1 cellular context compared by ENCODE assay signal in the genomic region with DNA sequence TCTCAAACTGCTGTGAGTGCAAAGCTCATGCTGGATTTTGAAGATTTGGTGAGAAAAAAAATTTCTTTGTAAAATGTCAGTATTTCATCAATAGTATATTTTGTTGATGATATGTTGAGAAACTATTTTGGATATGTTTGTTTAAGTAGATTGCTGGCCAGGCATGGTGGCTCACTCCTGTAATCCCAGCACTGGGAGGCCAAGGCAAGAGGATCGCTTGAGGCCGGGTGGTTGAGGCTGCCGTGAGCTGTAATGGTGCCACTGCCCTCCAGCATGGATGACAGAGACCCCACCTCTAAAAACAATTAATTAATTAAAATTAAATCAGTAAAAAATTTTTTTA.
TF ChIP-seq lines count a peak whose summit lies in the region.

No MANE protein-coding gene starts in this region.

TF ChIP-seq in IMR-90, 13 proteins besides CTCF, POLR2A, EP300 and RAD21:
- TF ChIP-seq MXI1 (IDR thresholded peaks at IDR 0.05; ENCODE audit: borderline replicate concordance, low read depth, low read length) (no peak), CEBPB (IDR thresholded peaks at IDR 0.05; ENCODE audit: low read depth, low read length) (no peak), RCOR1 (IDR thresholded peaks at IDR 0.05; ENCODE audit: insufficient replicate concordance, low read length) (no peak), MAZ (IDR thresholded peaks at IDR 0.05; ENCODE audit: borderline replicate concordance, low read depth, low read length) (no peak), USF2 (IDR thresholded peaks at IDR 0.05; ENCODE audit: low read depth, low read length) (no peak), MAFK (IDR thresholded peaks at IDR 0.05; ENCODE audit: low read depth, low read length) (no peak), SMC3 (IDR thresholded peaks at IDR 0.05; ENCODE audit: low read depth, low read length) (no peak), BHLHE40 (IDR thresholded peaks at IDR 0.05; ENCODE audit: low read depth, low read length) (no peak), RFX5 (IDR thresholded peaks at IDR 0.05; ENCODE audit: low read depth, low read length) (no peak), CHD1 (IDR thresholded peaks at IDR 0.05; ENCODE audit: low read depth, low read length) (no peak), FOS (IDR thresholded peaks at IDR 0.05; ENCODE audit: low read depth, low read length) (no peak), NFE2L2 (IDR thresholded peaks at IDR 0.05; ENCODE audit: low read depth, low read length) (no peak)
- TF ChIP-seq, protein P1, sequence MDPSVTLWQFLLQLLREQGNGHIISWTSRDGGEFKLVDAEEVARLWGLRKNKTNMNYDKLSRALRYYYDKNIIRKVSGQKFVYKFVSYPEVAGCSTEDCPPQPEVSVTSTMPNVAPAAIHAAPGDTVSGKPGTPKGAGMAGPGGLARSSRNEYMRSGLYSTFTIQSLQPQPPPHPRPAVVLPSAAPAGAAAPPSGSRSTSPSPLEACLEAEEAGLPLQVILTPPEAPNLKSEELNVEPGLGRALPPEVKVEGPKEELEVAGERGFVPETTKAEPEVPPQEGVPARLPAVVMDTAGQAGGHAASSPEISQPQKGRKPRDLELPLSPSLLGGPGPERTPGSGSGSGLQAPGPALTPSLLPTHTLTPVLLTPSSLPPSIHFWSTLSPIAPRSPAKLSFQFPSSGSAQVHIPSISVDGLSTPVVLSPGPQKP (IDR thresholded peaks at IDR 0.05; ENCODE audit: borderline replicate concordance, low read depth, low read length): no peak
